Comparison of ENCODE assay signal across 1 cellular context in the genomic region with DNA sequence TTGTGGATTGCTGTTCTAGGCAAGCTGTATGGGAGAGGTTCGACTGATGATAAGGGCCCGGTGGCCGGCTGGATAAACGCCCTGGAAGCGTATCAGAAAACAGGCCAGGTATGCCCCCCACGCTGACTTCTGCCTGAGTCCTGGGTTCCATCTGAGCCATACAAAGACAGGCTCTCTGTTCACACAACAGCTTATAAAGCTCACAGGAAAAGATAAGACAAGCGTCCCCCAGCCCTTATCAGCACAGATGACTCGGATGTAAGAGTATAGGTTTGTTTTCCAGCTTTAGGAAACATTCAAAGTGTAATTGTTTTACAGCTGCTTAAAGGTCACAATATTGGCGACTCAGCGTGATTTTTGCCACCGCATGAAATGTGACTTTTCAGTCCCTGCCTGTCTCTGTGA.
TF ChIP-seq lines count a peak whose summit lies in the region.

No MANE protein-coding gene starts in this region.

TF ChIP-seq in HepG2, 621 proteins besides CTCF, POLR2A, EP300 and RAD21:
- TF ChIP-seq, protein P1, sequence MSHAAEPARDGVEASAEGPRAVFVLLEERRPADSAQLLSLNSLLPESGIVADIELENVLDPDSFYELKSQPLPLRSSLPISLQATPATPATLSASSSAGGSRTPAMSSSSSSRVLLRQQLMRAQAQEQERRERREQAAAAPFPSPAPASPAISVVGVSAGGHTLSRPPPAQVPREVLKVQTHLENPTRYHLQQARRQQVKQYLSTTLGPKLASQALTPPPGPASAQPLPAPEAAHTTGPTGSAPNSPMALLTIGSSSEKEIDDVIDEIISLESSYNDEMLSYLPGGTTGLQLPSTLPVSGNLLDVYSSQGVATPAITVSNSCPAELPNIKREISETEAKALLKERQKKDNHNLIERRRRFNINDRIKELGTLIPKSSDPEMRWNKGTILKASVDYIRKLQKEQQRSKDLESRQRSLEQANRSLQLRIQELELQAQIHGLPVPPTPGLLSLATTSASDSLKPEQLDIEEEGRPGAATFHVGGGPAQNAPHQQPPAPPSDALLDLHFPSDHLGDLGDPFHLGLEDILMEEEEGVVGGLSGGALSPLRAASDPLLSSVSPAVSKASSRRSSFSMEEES (CRISPR knock-in tag; IDR thresholded peaks at IDR 0.05), result no peak
- TF ChIP-seq CC2D1A (CRISPR knock-in tag; IDR thresholded peaks at IDR 0.05) (no peak), MAFF (IDR thresholded peaks at IDR 0.05; ENCODE audit: low read depth, low read length) (peak; percentile 93), MAFK (conservative IDR thresholded peaks at IDR 0.05 in 1 of 2, IDR thresholded peaks at IDR 0.05 in 1 of 2; ENCODE audit: low read length in 2 of 2) (peak; percentile 89 to 92), SOX6 (IDR thresholded peaks at IDR 0.05) (no peak), SOX6 (CRISPR knock-in tag; IDR thresholded peaks at IDR 0.05) (peak; percentile 8; the same call in 1 of the 2 replicates), ZNF878 (CRISPR knock-in tag; IDR thresholded peaks at IDR 0.05) (no peak), TBX2 (CRISPR knock-in tag; IDR thresholded peaks at IDR 0.05; ENCODE audit: borderline replicate concordance) (peak; percentile 38; the same call in 1 of the 2 replicates)
